ENCODE assay signal across 10 cellular contexts in the genomic region with DNA sequence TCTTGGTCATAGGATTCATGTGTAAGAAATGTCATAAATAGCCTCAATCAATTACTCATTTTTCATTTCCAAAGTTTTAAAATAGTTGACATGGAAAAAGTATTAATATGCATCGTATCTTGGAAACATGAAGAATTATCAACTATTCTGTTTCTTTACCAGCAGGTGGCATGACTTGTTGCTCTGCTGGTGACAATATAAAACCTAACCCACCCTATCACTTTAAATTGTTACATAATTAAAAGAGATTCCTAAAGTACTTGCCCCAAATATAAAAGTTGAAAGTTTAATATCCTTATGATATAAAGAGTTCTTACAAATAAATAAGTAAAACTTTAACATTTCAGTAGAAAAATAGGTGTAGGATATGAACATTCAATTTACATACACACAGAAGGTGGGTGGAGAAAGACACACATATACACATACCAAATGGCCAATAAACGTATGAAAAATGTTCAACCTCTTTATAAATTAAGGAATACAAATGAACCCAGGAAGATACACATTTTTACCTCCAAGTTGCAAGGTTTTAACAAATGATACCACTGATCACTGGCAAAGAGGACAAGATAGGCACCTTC. TPM values are rescaled to one million over a fixed set of nuclear protein-coding genes. Genes with fewer than 3 reads are reported as not detected.
DNase-seq lines count a peak whose midpoint lies in the region; ATAC-seq and TF ChIP-seq lines count a peak whose summit lies in the region.
"Had no signal": no experiment of that assay in that cellular context is flagged by ENCODE, and none has a peak within 500 bp of the region (broad histone marks: within the 10 kb centered on the region; RNA-seq: fewer than 3 reads in every experiment).

No MANE protein-coding gene starts in this region.

- no peak for DNase-seq in activated CD8-positive, alpha-beta T cell treated with anti-CD3 and anti-CD28 coated beads for 36 hours
- DNase-seq in activated CD8-positive, alpha-beta T cell treated with anti-CD3 and anti-CD28 coated beads, Interleukin-2, amount 10 ng/mL, durations not matched to agents 7 days and 5 days, result no peak
- no peak for DNase-seq in RWPE2 (ENCODE audit: low spot score)
- DNase-seq in foreskin fibroblast, result no peak
- no peak for DNase-seq in tibial nerve (ENCODE audit: low spot score in 2 of 2)
- DNase-seq in foreskin melanocyte, result no peak
- DNase-seq in NCI-H774 (lab: John Stamatoyannopoulos, UW), result no peak
- DNase-seq: activated CD4-positive, alpha-beta T cell treated with anti-CD3 and anti-CD28 coated beads for 4 hours had no signal

- no peaks in the 10 kb centered on the region for H3K36me3 Mint-ChIP-seq in activated CD8-positive, alpha-beta T cell treated with anti-CD3 and anti-CD28 coated beads for 36 hours (ENCODE audit: low read depth)
- H3K36me3 Mint-ChIP-seq in activated CD8-positive, alpha-beta T cell treated with anti-CD3 and anti-CD28 coated beads, Interleukin-2, amount 10 ng/mL, durations not matched to agents 7 days and 5 days (ENCODE audit: low read depth), result no peaks in the 10 kb centered on the region

- no peak overlapping the region for H3K4me3 ChIP-seq in RWPE2 (ENCODE audit: severe bottlenecking)
- H3K4me3 ChIP-seq in foreskin fibroblast (ENCODE audit: low read depth in 1 of 2, low read length in 2 of 2), result no peak overlapping the region
- H3K4me3 ChIP-seq in tibial nerve, result no peak overlapping the region
- H3K4me3 ChIP-seq: BLaER1 treated with 17β-estradiol and CSF1 and Interleukin-3, amounts not matched to agents 10 nM and 100 nM had no signal

- H3K27ac ChIP-seq in RWPE2 (ENCODE audit: poor library complexity, severe bottlenecking) (peak overlapping the region; percentile 64), tibial nerve (no peak overlapping the region)
- H3K27ac ChIP-seq: BLaER1 treated with 17β-estradiol and CSF1 and Interleukin-3, amounts not matched to agents 10 nM and 100 nM had no signal

- CTCF ChIA-PET in activated CD8-positive, alpha-beta T cell treated with anti-CD3 and anti-CD28 coated beads for 36 hours (lab: Charles Lee), result interaction anchor here (0.8 kb wide), 1 partner anchor 12 kb away, joined by 3 read pairs; no protein-coding TSS in a partner anchor
- CTCF ChIA-PET in activated CD8-positive, alpha-beta T cell treated with anti-CD3 and anti-CD28 coated beads, Interleukin-2, amount 10 ng/mL, durations not matched to agents 7 days and 5 days (lab: Charles Lee), result interaction anchor here (1.1 kb wide), 2 partner anchors 132 to 170 kb away, joined by 5 to 12 read pairs; no protein-coding TSS in a partner anchor

- peak; percentile 73 for TF ChIP-seq CTCF in activated CD8-positive, alpha-beta T cell treated with anti-CD3 and anti-CD28 coated beads for 36 hours (IDR thresholded peaks at IDR 0.05)
- TF ChIP-seq CTCF in RWPE2 (IDR thresholded peaks at IDR 0.05; ENCODE audit: poor library complexity, severe bottlenecking) (peak; percentile 93), foreskin fibroblast (IDR thresholded peaks at IDR 0.05; ENCODE audit: low read depth, low read length) (peak; percentile 36), tibial nerve (IDR thresholded peaks at IDR 0.05) (peak; percentile 21 to 63 (median 40))

- POLR2A ChIA-PET in activated CD8-positive, alpha-beta T cell treated with anti-CD3 and anti-CD28 coated beads for 36 hours (lab: Charles Lee), result no interaction called here
- POLR2A ChIA-PET in activated CD8-positive, alpha-beta T cell treated with anti-CD3 and anti-CD28 coated beads, Interleukin-2, amount 10 ng/mL, durations not matched to agents 7 days and 5 days (lab: Charles Lee), result no interaction called here

- intact Hi-C loops in activated CD8-positive, alpha-beta T cell treated with anti-CD3 and anti-CD28 coated beads for 36 hours (cut with micrococcal nuclease), result loop anchor here (2.0 kb wide), 1 partner anchor 171 kb away; no protein-coding TSS in a partner anchor

- no peaks in the 10 kb centered on the region for H3K9me3 ChIP-seq in RWPE2 (ENCODE audit: severe bottlenecking)
- H3K9me3 ChIP-seq in tibial nerve, result no peaks in the 10 kb centered on the region
- H3K9me3 ChIP-seq: BLaER1 treated with 17β-estradiol and CSF1 and Interleukin-3, amounts not matched to agents 10 nM and 100 nM had no signal

- no peak for ATAC-seq in activated CD8-positive, alpha-beta T cell treated with anti-CD3 and anti-CD28 coated beads for 36 hours
- no peak for ATAC-seq in activated CD8-positive, alpha-beta T cell treated with anti-CD3 and anti-CD28 coated beads, Interleukin-2, amount 10 ng/mL, durations not matched to agents 7 days and 5 days
- no peak for ATAC-seq in RWPE2 (ENCODE audit: low read depth)
- no peak for ATAC-seq in HG02870 (IDR thresholded peaks at IDR 0.05; ENCODE audit: unreplicated experiment)

- H3K4me1 Mint-ChIP-seq in activated CD8-positive, alpha-beta T cell treated with anti-CD3 and anti-CD28 coated beads for 36 hours (ENCODE audit: low read depth), result peaks cover 13% of the 10 kb centered on the region
- peaks cover 14% of the 10 kb centered on the region for H3K4me1 Mint-ChIP-seq in activated CD8-positive, alpha-beta T cell treated with anti-CD3 and anti-CD28 coated beads, Interleukin-2, amount 10 ng/mL, durations not matched to agents 7 days and 5 days (ENCODE audit: low read depth)

- no peak for TF ChIP-seq EP300 in tibial nerve (IDR thresholded peaks at IDR 0.05)

- TF ChIP-seq POLR2A in tibial nerve (IDR thresholded peaks at IDR 0.05), result no peak

- peaks cover 80% of the 10 kb centered on the region for H3K4me1 ChIP-seq in RWPE2 (ENCODE audit: insufficient read depth, poor library complexity, severe bottlenecking)
- peaks cover 0 to 75% (median 34%) of the 10 kb centered on the region in 4 donors for H3K4me1 ChIP-seq in tibial nerve

- WGBS in tibial nerve, 2 donors, result 54 to 59% methylated on average over 2 of the region's 2 CpGs

- no peaks in the 10 kb centered on the region for H3K9me3 Mint-ChIP-seq in activated CD8-positive, alpha-beta T cell treated with anti-CD3 and anti-CD28 coated beads for 36 hours
- H3K9me3 Mint-ChIP-seq in activated CD8-positive, alpha-beta T cell treated with anti-CD3 and anti-CD28 coated beads, Interleukin-2, amount 10 ng/mL, durations not matched to agents 7 days and 5 days (ENCODE audit: insufficient read depth), result no peaks in the 10 kb centered on the region

- 0 out of 2 replicates have a peak, but pooled peaks cover 9% of the 10 kb centered on the region for H3K36me3 ChIP-seq in RWPE2 (ENCODE audit: low read depth)
- no peaks in the 10 kb centered on the region for H3K36me3 ChIP-seq in tibial nerve

- H3K27me3 Mint-ChIP-seq in activated CD8-positive, alpha-beta T cell treated with anti-CD3 and anti-CD28 coated beads for 36 hours, result peaks cover 44% of the 10 kb centered on the region
- H3K27me3 Mint-ChIP-seq in activated CD8-positive, alpha-beta T cell treated with anti-CD3 and anti-CD28 coated beads, Interleukin-2, amount 10 ng/mL, durations not matched to agents 7 days and 5 days (ENCODE audit: low read depth), result peaks cover 49% of the 10 kb centered on the region

- H3K4me3 Mint-ChIP-seq in activated CD8-positive, alpha-beta T cell treated with anti-CD3 and anti-CD28 coated beads for 36 hours, result no peak overlapping the region
- H3K4me3 Mint-ChIP-seq in activated CD8-positive, alpha-beta T cell treated with anti-CD3 and anti-CD28 coated beads, Interleukin-2, amount 10 ng/mL, durations not matched to agents 7 days and 5 days, result no peak overlapping the region

- no peak overlapping the region for H3K27ac Mint-ChIP-seq in activated CD8-positive, alpha-beta T cell treated with anti-CD3 and anti-CD28 coated beads for 36 hours
- no peak overlapping the region for H3K27ac Mint-ChIP-seq in activated CD8-positive, alpha-beta T cell treated with anti-CD3 and anti-CD28 coated beads, Interleukin-2, amount 10 ng/mL, durations not matched to agents 7 days and 5 days

- H3K27me3 ChIP-seq in RWPE2 (ENCODE audit: insufficient read depth, poor library complexity, severe bottlenecking) (no peaks in the 10 kb centered on the region), tibial nerve (no peaks in the 10 kb centered on the region)
- H3K27me3 ChIP-seq: BLaER1 treated with 17β-estradiol and CSF1 and Interleukin-3, amounts not matched to agents 10 nM and 100 nM had no signal

RNA-seq across cellular contexts. Expression of gene MAP1B, which starts 30.6 kb away (rescaled TPM):
- total RNA-seq in activated CD8-positive, alpha-beta T cell treated with anti-CD3 and anti-CD28 coated beads for 36 hours, result under 1 TPM; 0.09 to 0.25 TPM
- under 1 TPM in 1 of 2 experiments, not detected in 1; 0.03 TPM for total RNA-seq in activated CD8-positive, alpha-beta T cell treated with anti-CD3 and anti-CD28 coated beads, Interleukin-2, amount 10 ng/mL, durations not matched to agents 7 days and 5 days
- total RNA-seq in tibial nerve, result 100 to 1,000 TPM; 223 to 587 (median 472) TPM

Comparison
In these comparisons a context has a peak if more than half of its experiments do, and no peak if none do; other contexts are left out.
1. CTCF ChIP-seq: peak in every context shown above with its lines; median percentile 93 in RWPE2; 73 in activated CD8-positive, alpha-beta T cell treated with anti-CD3 and anti-CD28 coated beads for 36 hours; 40 in tibial nerve; 36 in foreskin fibroblast.
2. RNA of gene MAP1B, which starts 30.6 kb away (total RNA-seq): 223 to 587 TPM in tibial nerve; 0.09 to 0.25 TPM in activated CD8-positive, alpha-beta T cell treated with anti-CD3 and anti-CD28 coated beads for 36 hours and 0.03 TPM in activated CD8-positive, alpha-beta T cell treated with anti-CD3 and anti-CD28 coated beads, Interleukin-2, amount 10 ng/mL, durations not matched to agents 7 days and 5 days; every median in the first group is over 100 times any median in the second.